Comparison of ENCODE assay signal across 17 cellular contexts in genomic region chr7:20288036-20288435, GRCh38. TPM values are rescaled to one million over a fixed set of nuclear protein-coding genes. Genes with fewer than 3 reads are reported as not detected.
DNase-seq lines count a peak whose midpoint lies in the region; ATAC-seq and TF ChIP-seq lines count a peak whose summit lies in the region.
"Had no signal": no experiment of that assay in that cellular context is flagged by ENCODE, and none has a peak within 500 bp of the region (broad histone marks: within the 10 kb centered on the region; RNA-seq: fewer than 3 reads in every experiment).

No MANE protein-coding gene starts in this region.

- H3K4me2 ChIP-seq in KMS-11: peak overlapping the region; percentile 4; the same call in 1 of the 2 replicates
- H3K4me2 ChIP-seq in osteoblast (ENCODE audit: insufficient read depth, low read length): no peak overlapping the region

- DNase-seq in DMS53 (lab: John Stamatoyannopoulos, UW): peak; percentile 58
- DNase-seq in DMS53 treated with DMSO at 0.1 percent for 48 hours (lab: John Stamatoyannopoulos, UW; ENCODE audit: unreplicated experiment): no peak
- no peak for DNase-seq in central memory CD8-positive, alpha-beta T cell (ENCODE audit: low spot score in 2 of 2)
- DNase-seq in osteoblast (ENCODE audit: insufficient read length, low spot score, missing footprints): no peak
- no peak for DNase-seq in NCI-H524 treated with DMSO at 0.1 percent for 48 hours (lab: John Stamatoyannopoulos, UW)
- DNase-seq in NCI-H1105 (lab: John Stamatoyannopoulos, UW): no peak
- DNase-seq: C1 segment of cervical spinal cord; CD4-positive, alpha-beta T cell; DND-41; GDM1; HCEC 1CT; HFFc6 had no signal

- H3K27ac Mint-ChIP-seq in central memory CD8-positive, alpha-beta T cell (ENCODE audit: low read depth): peak overlapping the region; percentile 63
- H3K27ac Mint-ChIP-seq: B cell; CD4-positive, alpha-beta T cell; HFFc6 had no signal

- H3K36me3 ChIP-seq in KMS-11 (ENCODE audit: insufficient read depth) (no peaks in the 10 kb centered on the region), osteoblast (ENCODE audit: insufficient read depth, low read length) (no peaks in the 10 kb centered on the region)

- H3K4me1 Mint-ChIP-seq in central memory CD8-positive, alpha-beta T cell: peaks cover 5% of the 10 kb centered on the region

- no peak overlapping the region for H3K9ac ChIP-seq in KMS-11

- no peaks in the 10 kb centered on the region for H4K20me1 ChIP-seq in KMS-11 (ENCODE audit: insufficient read depth)
- no peaks in the 10 kb centered on the region for H4K20me1 ChIP-seq in osteoblast (ENCODE audit: insufficient read depth, low read length)

- ATAC-seq in central memory CD8-positive, alpha-beta T cell (replicated peaks; ENCODE audit: extremely low read depth, poor library complexity, severe bottlenecking): no peak
- no peak for ATAC-seq in HG02840 (IDR thresholded peaks at IDR 0.05; ENCODE audit: low FRiP score, unreplicated experiment)

- no peaks in the 10 kb centered on the region for H3K27me3 Mint-ChIP-seq in central memory CD8-positive, alpha-beta T cell
- H3K27me3 Mint-ChIP-seq: B cell; CD4-positive, alpha-beta T cell had no signal

- no peaks in the 10 kb centered on the region for H3K9me3 ChIP-seq in osteoblast (ENCODE audit: low read depth, low read length)

- H2AFZ ChIP-seq in KMS-11 (ENCODE audit: low read depth) (no peak overlapping the region; the same call in 1 of the 2 replicates), osteoblast (ENCODE audit: low read length) (peak overlapping the region; percentile 46)

- no peak overlapping the region for H3K4me3 ChIP-seq in KMS-11 (IDR thresholded peaks at IDR 0.05; ENCODE audit: insufficient read depth, low read depth, low read length)
- H3K4me3 ChIP-seq in osteoblast (ENCODE audit: insufficient read depth, low read length): no peak overlapping the region

- H3K36me3 Mint-ChIP-seq in central memory CD8-positive, alpha-beta T cell (ENCODE audit: insufficient read depth): no peaks in the 10 kb centered on the region

- H3K79me2 ChIP-seq in KMS-11 (ENCODE audit: insufficient read depth, low read depth): no peaks in the 10 kb centered on the region
- H3K79me2 ChIP-seq in osteoblast (ENCODE audit: insufficient read depth, low read length): no peaks in the 10 kb centered on the region

- H3K4me1 ChIP-seq in KMS-11 (ENCODE audit: low read depth, poor library complexity, severe bottlenecking): peaks cover 82% of the 10 kb centered on the region
- H3K4me1 ChIP-seq in osteoblast (ENCODE audit: insufficient read depth, low read length): no peaks in the 10 kb centered on the region

- H3K27me3 ChIP-seq in KMS-11 (ENCODE audit: insufficient read depth, low read depth) (no peaks in the 10 kb centered on the region), osteoblast (ENCODE audit: insufficient read depth, low read length) (no peaks in the 10 kb centered on the region)

- TF ChIP-seq CTCF in KMS-11 (conservative IDR thresholded peaks at IDR 0.05; ENCODE audit: low read depth, low read length): no peak
- TF ChIP-seq CTCF in osteoblast (IDR thresholded peaks at IDR 0.05; ENCODE audit: extremely low read depth, low read depth, low read length): no peak

- H3K9me3 Mint-ChIP-seq in central memory CD8-positive, alpha-beta T cell: no peaks in the 10 kb centered on the region
- H3K9me3 Mint-ChIP-seq: CD4-positive, alpha-beta T cell had no signal

- no peak overlapping the region for H3K27ac ChIP-seq in KMS-11
- H3K27ac ChIP-seq in osteoblast (ENCODE audit: low read depth, low read length): no peak overlapping the region
- H3K27ac ChIP-seq: 22Rv1, HL-60 had no signal

- no peak overlapping the region for H3K4me3 Mint-ChIP-seq in central memory CD8-positive, alpha-beta T cell
- H3K4me3 Mint-ChIP-seq: B cell; CD4-positive, alpha-beta T cell; HFFc6 had no signal

RNA-seq across cellular contexts. Expression of gene ITGB8, which starts 42.7 kb away (rescaled TPM):
- 30.9 and 35.1 TPM in 2 replicates for total RNA-seq in osteoblast
- total RNA-seq: CD4-positive, alpha-beta T cell; HFFc6 had no signal
